In genomic region chr16:1420540-1421205, GRCh38 we compare ENCODE assay signal across 8 cellular contexts. TPM values are rescaled to one million over a fixed set of nuclear protein-coding genes. Genes with fewer than 3 reads are reported as not detected.
DNase-seq lines count a peak whose midpoint lies in the region; ATAC-seq and TF ChIP-seq lines count a peak whose summit lies in the region.

Gene UQCC4, minus strand, starts transcription at chr16:1420747. Its CDS starts 24 bp downstream, at chr16:1420723.

- no peaks in the 10 kb centered on the region for H3K4me1 ChIP-seq in BE2C

- H3K9me3 Mint-ChIP-seq in activated CD4-positive, alpha-beta T cell treated with anti-CD3 and anti-CD28 coated beads, Interleukin-2, amount 10 ng/mL, durations not matched to agents 24 days and 14 days = no peaks in the 10 kb centered on the region

- H3K27me3 Mint-ChIP-seq in activated CD4-positive, alpha-beta T cell treated with anti-CD3 and anti-CD28 coated beads, Interleukin-2, amount 10 ng/mL, durations not matched to agents 24 days and 14 days = peaks cover 3% of the 10 kb centered on the region

- H3K4me3 ChIP-seq in BE2C (ENCODE audit: low read depth, low read length) (peak within 1 kb of the TSS; percentile 100), coronary artery (peak within 1 kb of the TSS; percentile 94)

- peaks cover 7% of the 10 kb centered on the region; the same call in 1 of the 2 replicates for H3K36me3 ChIP-seq in BE2C

- no peaks in the 10 kb centered on the region for H3K9me3 ChIP-seq in BE2C

- intact Hi-C loops in activated CD4-positive, alpha-beta T cell treated with anti-CD3 and anti-CD28 coated beads, Interleukin-2, amount 10 ng/mL, durations not matched to agents 24 days and 14 days (cut with micrococcal nuclease) = loop anchor here (1.0 to 5.0 kb wide), 5 partner anchors 54 to 286 kb away; partner anchors contain the start of genes CLCN7, CRAMP1, GNPTG and IFT140
- intact Hi-C loops in left colon (cut with DNase I, micrococcal nuclease) = no loop called here

- H3K27ac Mint-ChIP-seq in activated CD4-positive, alpha-beta T cell treated with anti-CD3 and anti-CD28 coated beads, Interleukin-2, amount 10 ng/mL, durations not matched to agents 24 days and 14 days = peak within 1 kb of the TSS; percentile 97

- H3K36me3 Mint-ChIP-seq in activated CD4-positive, alpha-beta T cell treated with anti-CD3 and anti-CD28 coated beads, Interleukin-2, amount 10 ng/mL, durations not matched to agents 24 days and 14 days (ENCODE audit: low read depth) = peaks cover 16% of the 10 kb centered on the region

- no peak for TF ChIP-seq CTCF in BE2C (IDR thresholded peaks at IDR 0.05; ENCODE audit: low read depth, low read length)
- TF ChIP-seq CTCF in coronary artery (IDR thresholded peaks at IDR 0.05) = no peak

- peak within 1 kb of the TSS; percentile 81 for H3K4me3 Mint-ChIP-seq in activated CD4-positive, alpha-beta T cell treated with anti-CD3 and anti-CD28 coated beads, Interleukin-2, amount 10 ng/mL, durations not matched to agents 24 days and 14 days

- ATAC-seq in HG03460 (IDR thresholded peaks at IDR 0.05; ENCODE audit: unreplicated experiment) (peak; percentile 87), left colon (peak; percentile 95)

- no peaks in the 10 kb centered on the region for H3K27me3 ChIP-seq in BE2C

- peaks cover 18% of the 10 kb centered on the region for H3K4me1 Mint-ChIP-seq in activated CD4-positive, alpha-beta T cell treated with anti-CD3 and anti-CD28 coated beads, Interleukin-2, amount 10 ng/mL, durations not matched to agents 24 days and 14 days

- DNase-seq in BE2C (peak; percentile 98), GM19240 (ENCODE audit: insufficient read length, low spot score) (peak; percentile 100), NCI-H526 (lab: John Stamatoyannopoulos, UW) (peak; percentile 92 to 96), coronary artery (ENCODE audit: low spot score) (peak; percentile 99), left colon (peak; percentile 99)
- DNase-seq in activated CD4-positive, alpha-beta T cell treated with anti-CD3 and anti-CD28 coated beads, Interleukin-2, amount 10 ng/mL, durations not matched to agents 24 days and 14 days = peak; percentile 100
- DNase-seq in stimulated activated CD4-positive, alpha-beta T cell treated with anti-CD3 and anti-CD28 coated beads, Interleukin-1b, Interleukin-23, amount 100 ng/mL, for 48 hours = peak; percentile 99

- peak within 1 kb of the TSS; percentile 93 to 97 for H3K27ac ChIP-seq in coronary artery

RNA-seq across cellular contexts. Expression of gene UQCC4, which starts in this region (rescaled TPM):
- polyA plus RNA-seq in BE2C (2012; ENCODE audit: insufficient read depth, insufficient read length, low read depth) = 243 TPM
- total RNA-seq in activated CD4-positive, alpha-beta T cell treated with anti-CD3 and anti-CD28 coated beads, Interleukin-2, amount 10 ng/mL, durations not matched to agents 24 days and 14 days = 22.3 and 24.6 TPM in 2 replicates
- 10 to 100 TPM; 11.6 to 17.2 TPM for total RNA-seq in left colon

Comparison
In these comparisons a context has a peak if more than half of its experiments do, and no peak if none do; other contexts are left out.
1. Peak in every context shown above with its lines: DNase-seq, ATAC-seq, H3K4me3 ChIP-seq and H3K27ac ChIP-seq.